Comparison of ENCODE assay signal across 17 cellular contexts in the genomic region with DNA sequence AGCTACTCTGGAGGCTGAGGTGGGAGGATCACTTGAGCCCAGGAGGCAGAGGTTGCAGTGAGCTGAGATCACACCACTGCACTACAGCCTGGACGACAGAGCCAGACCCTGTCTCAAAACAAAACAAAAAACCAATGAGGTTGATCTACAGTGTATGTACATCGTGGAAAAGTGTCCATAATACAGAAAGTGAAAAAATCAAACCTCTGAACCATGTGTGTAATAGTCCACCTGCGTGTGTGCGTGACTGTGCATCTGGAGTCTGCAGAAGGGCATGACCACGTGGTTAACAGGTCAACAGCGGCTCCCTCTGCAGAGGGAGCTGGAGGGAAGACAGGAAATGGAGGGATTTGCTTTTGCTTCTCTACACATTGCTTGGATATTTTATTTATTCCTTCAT. TPM values are rescaled to one million over a fixed set of nuclear protein-coding genes. Genes with fewer than 3 reads are reported as not detected.
A peak's percentile ranks its signal among the peaks of the same experiment; 100 is the strongest.
DNase-seq lines count a peak whose midpoint lies in the region; ATAC-seq and TF ChIP-seq lines count a peak whose summit lies in the region.
"Had no signal": no experiment of that assay in that cellular context is flagged by ENCODE, and none has a peak within 500 bp of the region (broad histone marks: within the 10 kb centered on the region; RNA-seq: fewer than 3 reads in every experiment).

No MANE protein-coding gene starts in this region.

- ATAC-seq in stimulated activated effector memory CD8-positive, alpha-beta T cell treated with anti-CD3 and anti-CD28 coated beads, Interleukin-12 subunit alpha, Interleukin-12 subunit beta, amount 100 ng/mL, for 72 hours, result peak; percentile 59
- ATAC-seq in left ventricle myocardium superior, result no peak
- ATAC-seq: activated CD4-positive, CD25-positive, alpha-beta regulatory T cell treated with anti-CD3 and anti-CD28 coated beads, Interleukin-2, amount 50 U/mL, for 24 hours had no signal

- intact Hi-C loops in left ventricle myocardium superior (cut with micrococcal nuclease), result no loop called here

- H3K36me3 Mint-ChIP-seq in stimulated activated effector memory CD8-positive, alpha-beta T cell treated with anti-CD3 and anti-CD28 coated beads, Interleukin-12 subunit alpha, Interleukin-12 subunit beta, amount 100 ng/mL, for 72 hours, result peaks cover under 1% of the 10 kb centered on the region

- peak; percentile 10 for DNase-seq in NCI-H2196 (lab: John Stamatoyannopoulos, UW; ENCODE audit: unreplicated experiment)
- no peak for DNase-seq in NCI-H2196 treated with DMSO at 0.1 percent for 48 hours (lab: John Stamatoyannopoulos, UW; ENCODE audit: unreplicated experiment)
- peak; percentile 55 for DNase-seq in choroid plexus epithelial cell (ENCODE audit: low read depth)
- DNase-seq in stimulated activated effector memory CD8-positive, alpha-beta T cell treated with anti-CD3 and anti-CD28 coated beads, Interleukin-12 subunit alpha, Interleukin-12 subunit beta, amount 100 ng/mL, for 72 hours (ENCODE audit: low spot score in 2 of 2), result no peak
- no peak for DNase-seq in NCI-H1092 (lab: John Stamatoyannopoulos, UW)
- DNase-seq in left ventricle myocardium superior, result no peak
- no peak for DNase-seq in A172 (ENCODE audit: low spot score)
- DNase-seq: activated T-cell treated with anti-CD3 and anti-CD28 coated beads for 4 hours, Caco-2, NCI-H446, occipital lobe had no signal

- no peak for TF ChIP-seq CTCF in choroid plexus epithelial cell (conservative IDR thresholded peaks at IDR 0.05; ENCODE audit: low read depth, low read length)

- H3K4me3 Mint-ChIP-seq in stimulated activated effector memory CD8-positive, alpha-beta T cell treated with anti-CD3 and anti-CD28 coated beads, Interleukin-12 subunit alpha, Interleukin-12 subunit beta, amount 100 ng/mL, for 72 hours, result no peak overlapping the region
- H3K4me3 Mint-ChIP-seq: dendritic cell treated with granulocyte-macrophage colony-stimulating factor and Interleukin-4, amounts not matched to agents 40 ng/mL and 50 ng/mL, for 4 days; H9; memory B cell had no signal

- no peak overlapping the region for H3K27ac Mint-ChIP-seq in stimulated activated effector memory CD8-positive, alpha-beta T cell treated with anti-CD3 and anti-CD28 coated beads, Interleukin-12 subunit alpha, Interleukin-12 subunit beta, amount 100 ng/mL, for 72 hours
- H3K27ac Mint-ChIP-seq: dendritic cell treated with granulocyte-macrophage colony-stimulating factor and Interleukin-4, amounts not matched to agents 40 ng/mL and 50 ng/mL, for 4 days; memory B cell had no signal

- no peaks in the 10 kb centered on the region for H3K9me3 Mint-ChIP-seq in stimulated activated effector memory CD8-positive, alpha-beta T cell treated with anti-CD3 and anti-CD28 coated beads, Interleukin-12 subunit alpha, Interleukin-12 subunit beta, amount 100 ng/mL, for 72 hours
- H3K9me3 Mint-ChIP-seq: dendritic cell treated with granulocyte-macrophage colony-stimulating factor and Interleukin-4, amounts not matched to agents 40 ng/mL and 50 ng/mL, for 4 days had no signal

- H3K4me1 Mint-ChIP-seq in stimulated activated effector memory CD8-positive, alpha-beta T cell treated with anti-CD3 and anti-CD28 coated beads, Interleukin-12 subunit alpha, Interleukin-12 subunit beta, amount 100 ng/mL, for 72 hours, result peaks cover 8% of the 10 kb centered on the region
- H3K4me1 Mint-ChIP-seq: memory B cell had no signal

- no peak overlapping the region for H3K4me3 ChIP-seq in choroid plexus epithelial cell (ENCODE audit: low read depth, low read length)
- H3K4me3 ChIP-seq: skin epidermis had no signal

TF ChIP-seq in PFSK-1, 5 proteins besides CTCF, POLR2A, EP300 and RAD21:
- no peak for TF ChIP-seq POLR2AphosphoS5 (IDR thresholded peaks at IDR 0.05; ENCODE audit: low read depth, low read length)
- TF ChIP-seq SIN3A (IDR thresholded peaks at IDR 0.05; ENCODE audit: borderline replicate concordance, insufficient read depth, low read length), result no peak
- TF ChIP-seq FOXP2 (optimal IDR thresholded peaks at IDR 0.05; ENCODE audit: borderline replicate concordance, extremely low read depth, extremely low read length, insufficient read depth), result peak; percentile 20

RNA-seq across cellular contexts. Expression of a gene that starts 32.4 kb away (rescaled TPM):
- 2,075 TPM for polyA plus RNA-seq in PFSK-1 (2012; ENCODE audit: insufficient read length, low read depth)
- 126 TPM for total RNA-seq in left ventricle myocardium superior
- 1,393 and 1,401 TPM in 2 replicates for total RNA-seq in A172 (2014; rRNA removed; shearing (Covaris generic))

RNA-seq across cellular contexts. Expression of a gene that starts 34.8 kb away (rescaled TPM):
- not detected for polyA plus RNA-seq in PFSK-1 (2012; ENCODE audit: insufficient read length, low read depth)
- not detected for total RNA-seq in left ventricle myocardium superior
- total RNA-seq in A172 (2014; rRNA removed; shearing (Covaris generic)), result not detected in 2 replicates
- total RNA-seq: Caco-2, H9, occipital lobe had no signal

Comparison
In these comparisons a context has a peak if more than half of its experiments do, and no peak if none do; other contexts are left out.
1. DNase-seq: peak in NCI-H2196 (single experiment) and choroid plexus epithelial cell (single experiment); none in NCI-H2196 treated with DMSO at 0.1 percent for 48 hours (single experiment), stimulated activated effector memory CD8-positive, alpha-beta T cell treated with anti-CD3 and anti-CD28 coated beads, Interleukin-12 subunit alpha, Interleukin-12 subunit beta, amount 100 ng/mL, for 72 hours (0 of 2), NCI-H1092 (single experiment), left ventricle myocardium superior (single experiment) and A172 (single experiment).
2. RNA of a gene that starts 32.4 kb away (total RNA-seq): 1,393 to 1,401 TPM in A172; 126 TPM in left ventricle myocardium superior (single experiment); every median in the first group is over 10 times any median in the second.